Comparison of ENCODE assay signal across 16 cellular contexts in genomic region chr14:79841433-79841832, GRCh38.
DNase-seq lines count a peak whose midpoint lies in the region; ATAC-seq and TF ChIP-seq lines count a peak whose summit lies in the region.
"Had no signal": no experiment of that assay in that cellular context is flagged by ENCODE, and none has a peak within 500 bp of the region (broad histone marks: within the 10 kb centered on the region; RNA-seq: fewer than 3 reads in every experiment).

No MANE protein-coding gene starts in this region.

- H3K23ac ChIP-seq in IMR-90 (ENCODE audit: low read depth, low read length) = no peak overlapping the region

- peak overlapping the region; percentile 33 for H3K27ac Mint-ChIP-seq in nephron progenitor cell
- H3K27ac Mint-ChIP-seq: B cell, GM23338, IgD-negative memory B cell had no signal

- H4K91ac ChIP-seq in IMR-90 (ENCODE audit: insufficient read depth, low read depth, low read length) = no peak overlapping the region

- H4K20me1 ChIP-seq in BLaER1 = no peaks in the 10 kb centered on the region
- H4K20me1 ChIP-seq in IMR-90 (ENCODE audit: insufficient read depth, low read length) = no peaks in the 10 kb centered on the region

- no peak overlapping the region for H2BK20ac ChIP-seq in IMR-90 (ENCODE audit: low read depth, low read length)

- DNase-seq in IMR-90 = peak; percentile 38
- DNase-seq in left lobe of liver (ENCODE audit: low spot score) = peak; percentile 50
- no peak for DNase-seq in nephron progenitor cell
- DNase-seq in NCI-H510A treated with DMSO at 0.1 percent for 48 hours (lab: John Stamatoyannopoulos, UW) = no peak
- DNase-seq: CD4-positive, CD25-positive, alpha-beta regulatory T cell; CD8-positive, alpha-beta memory T cell; COR-L47; HCEC 1CT; KBM-7 had no signal

- POLR2A ChIA-PET in IMR-90 (lab: Charles Lee; ENCODE audit: unreplicated experiment) = no interaction called here

- H3K9me3 Mint-ChIP-seq in nephron progenitor cell = peaks cover 5% of the 10 kb centered on the region
- H3K9me3 Mint-ChIP-seq: GM23338 had no signal

- H2AK9ac ChIP-seq in IMR-90 (replicated peaks; ENCODE audit: low read depth, low read length, poor library complexity) = no peak overlapping the region

- no peak overlapping the region for H2BK15ac ChIP-seq in IMR-90 (ENCODE audit: low read depth, low read length)

- no peak overlapping the region for H4K8ac ChIP-seq in IMR-90 (ENCODE audit: low read depth in 2 of 2, low read length in 2 of 2)

- H3K56ac ChIP-seq in IMR-90 (ENCODE audit: extremely low read depth, insufficient read depth, low read length) = no peak overlapping the region

- CTCF ChIA-PET in IMR-90 (lab: Yijun Ruan, JAX) = interaction anchor here (0.9 kb wide), 1 partner anchor 10 kb away, joined by 3 read pairs; no protein-coding TSS in a partner anchor

- no peak overlapping the region for H2AK5ac ChIP-seq in IMR-90 (ENCODE audit: low read depth, low read length)

- no peak overlapping the region for H2AFZ ChIP-seq in IMR-90 (replicated peaks; ENCODE audit: low read length, poor library complexity)
- H2AFZ ChIP-seq: GM23338 had no signal

- peaks cover 6% of the 10 kb centered on the region for H3K36me3 Mint-ChIP-seq in nephron progenitor cell (ENCODE audit: low read depth)
- H3K36me3 Mint-ChIP-seq: CD4-positive, CD25-positive, alpha-beta regulatory T cell; CD8-positive, alpha-beta memory T cell had no signal

- no peak overlapping the region for H3K9ac ChIP-seq in BLaER1
- H3K9ac ChIP-seq in IMR-90 (ENCODE audit: low read depth, low read length) = no peak overlapping the region

- H3K27me3 ChIP-seq in BLaER1 (no peaks in the 10 kb centered on the region), IMR-90 (ENCODE audit: control insufficient read depth, insufficient read depth, low read length) (no peaks in the 10 kb centered on the region)

- in situ Hi-C loops in IMR-90 (cut with MboI; ENCODE audit: low sequenced_read_pairs) = no loop called here

- no peaks in the 10 kb centered on the region for H3K27me3 Mint-ChIP-seq in nephron progenitor cell (ENCODE audit: low read depth, poor library complexity)
- H3K27me3 Mint-ChIP-seq: B cell; CD4-positive, CD25-positive, alpha-beta regulatory T cell; CD8-positive, alpha-beta memory T cell; IgD-negative memory B cell had no signal

- no peak overlapping the region for H3K4me3 ChIP-seq in BLaER1
- no peak overlapping the region for H3K4me3 ChIP-seq in IMR-90 (ENCODE audit: insufficient read depth, low read depth, low read length)
- H3K4me3 ChIP-seq: GM23338 had no signal

- no peaks in the 10 kb centered on the region for H3K9me1 ChIP-seq in IMR-90 (ENCODE audit: insufficient read depth, low read length)

- no peak for TF ChIP-seq POLR2A in IMR-90 (IDR thresholded peaks at IDR 0.05; ENCODE audit: low read depth, low read length)

- TF ChIP-seq CTCF in IMR-90 (conservative IDR thresholded peaks at IDR 0.05; ENCODE audit: low read depth, low read length) = no peak
- TF ChIP-seq CTCF in nephron progenitor cell (IDR thresholded peaks at IDR 0.05) = no peak

- H3K4me1 ChIP-seq in BLaER1 = peaks cover 65% of the 10 kb centered on the region
- peaks cover 2% of the 10 kb centered on the region; the same call in 1 of the 2 replicates for H3K4me1 ChIP-seq in IMR-90 (ENCODE audit: control insufficient read depth, insufficient read depth, low read length)

- no peak overlapping the region for H3K14ac ChIP-seq in IMR-90 (replicated peaks; ENCODE audit: low read depth, low read length)

- H3K18ac ChIP-seq in IMR-90 (ENCODE audit: low read depth, low read length) = no peak overlapping the region; the same call in 1 of the 2 replicates

- H3K36me3 ChIP-seq in BLaER1 (no peaks in the 10 kb centered on the region), IMR-90 (ENCODE audit: control insufficient read depth, insufficient read depth, low read length) (no peaks in the 10 kb centered on the region)

- no peak overlapping the region for H3K4ac ChIP-seq in IMR-90 (ENCODE audit: low read depth, low read length)

- intact Hi-C loops in IMR-90 (cut with micrococcal nuclease) = no loop called here

- H2BK5ac ChIP-seq in IMR-90 (ENCODE audit: low read depth, low read length, poor library complexity, severe bottlenecking) = no peak overlapping the region

- WGBS in IMR-90 (ENCODE audit: extremely low coverage in 2 of 2, insufficient read length in 1 of 2), 2 experiments = 57% methylated on average over 2 of the region's 3 CpGs; no CpG with 5 or more reads in 1 of the 2 experiments

- H3K27ac ChIP-seq in BLaER1 (peak overlapping the region; percentile 68; the same call in 1 of the 2 replicates), IMR-90 (ENCODE audit: insufficient read depth, low read length) (no peak overlapping the region)
- H3K27ac ChIP-seq: HL-60 had no signal

- no peak for TF ChIP-seq RAD21 in IMR-90 (IDR thresholded peaks at IDR 0.05; ENCODE audit: low read length)

- no TSS peak for BruUV-seq in IMR-90 (replicated peaks; lab: Mats Ljungman, UMichigan)

- H3K4me2 ChIP-seq in BLaER1 (peak overlapping the region; percentile 80; the same call in 1 of the 2 replicates), IMR-90 (ENCODE audit: low read depth, low read length) (no peak overlapping the region)
- H3K4me2 ChIP-seq: GM23338 had no signal

- no peak overlapping the region for H3K4me3 Mint-ChIP-seq in nephron progenitor cell
- H3K4me3 Mint-ChIP-seq: B cell; CD4-positive, CD25-positive, alpha-beta regulatory T cell; CD8-positive, alpha-beta memory T cell; GM23338; IgD-negative memory B cell had no signal

- H3K4me1 Mint-ChIP-seq in nephron progenitor cell = peaks cover 20% of the 10 kb centered on the region
- H3K4me1 Mint-ChIP-seq: B cell; CD4-positive, CD25-positive, alpha-beta regulatory T cell; CD8-positive, alpha-beta memory T cell; GM23338 had no signal

- dilution Hi-C loops in IMR-90 (cut with HindIII; ENCODE audit: low sequenced_read_pairs, unreplicated experiment) = no loop called here

- no peak for ATAC-seq in IMR-90 (ENCODE audit: low read depth)
- ATAC-seq in left lobe of liver = peak; percentile 94
- ATAC-seq in HG03442 (IDR thresholded peaks at IDR 0.05; ENCODE audit: unreplicated experiment) = no peak
- ATAC-seq in HG03457 (IDR thresholded peaks at IDR 0.05; ENCODE audit: unreplicated experiment) = no peak
- ATAC-seq: GM23338 had no signal

- peaks cover 38% of the 10 kb centered on the region for H3K9me3 ChIP-seq in BLaER1
- H3K9me3 ChIP-seq in IMR-90 (ENCODE audit: control insufficient read depth, insufficient read depth, low read length) = no peaks in the 10 kb centered on the region

- H4K5ac ChIP-seq in IMR-90 (ENCODE audit: low read depth, low read length) = no peak overlapping the region

- no peaks in the 10 kb centered on the region for H3K79me1 ChIP-seq in IMR-90 (ENCODE audit: low read depth in 1 of 2, low read length in 2 of 2)

- H2BK120ac ChIP-seq in IMR-90 (ENCODE audit: low read depth, low read length) = no peak overlapping the region

TF ChIP-seq in IMR-90, 13 proteins besides CTCF, POLR2A, EP300 and RAD21:
- TF ChIP-seq ELK1 (IDR thresholded peaks at IDR 0.05; ENCODE audit: borderline replicate concordance, low read depth, low read length) (no peak), MXI1 (IDR thresholded peaks at IDR 0.05; ENCODE audit: borderline replicate concordance, low read depth, low read length) (no peak), MAZ (IDR thresholded peaks at IDR 0.05; ENCODE audit: borderline replicate concordance, low read depth, low read length) (no peak), MAFK (IDR thresholded peaks at IDR 0.05; ENCODE audit: low read depth, low read length) (no peak), CHD1 (IDR thresholded peaks at IDR 0.05; ENCODE audit: low read depth, low read length) (no peak), FOS (IDR thresholded peaks at IDR 0.05; ENCODE audit: low read depth, low read length) (no peak), BHLHE40 (IDR thresholded peaks at IDR 0.05; ENCODE audit: low read depth, low read length) (no peak)

Comparison
In these comparisons a context has a peak if more than half of its experiments do, and no peak if none do; other contexts are left out.
1. DNase-seq: peak in IMR-90 (single experiment) and left lobe of liver (single experiment); none in nephron progenitor cell (single experiment) and NCI-H510A treated with DMSO at 0.1 percent for 48 hours (single experiment).